Comparison of ENCODE assay signal across 8 cellular contexts in the genomic region with DNA sequence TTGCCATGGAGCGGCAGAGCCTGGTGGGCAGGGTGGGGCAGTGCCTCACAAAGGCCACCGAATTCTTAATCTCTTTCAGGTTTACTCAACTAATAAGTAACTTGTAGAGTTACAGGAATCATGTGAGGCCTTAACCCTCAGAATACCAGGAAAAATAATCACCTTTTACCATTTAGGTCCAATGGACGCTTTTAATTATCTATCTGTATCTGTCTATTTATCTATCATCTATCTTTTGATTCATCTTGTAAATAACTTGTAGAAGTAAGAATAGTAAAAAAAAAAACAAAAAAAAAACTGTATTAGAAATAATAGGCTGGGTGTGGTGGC. TPM values are rescaled to one million over a fixed set of nuclear protein-coding genes. Genes with fewer than 3 reads are reported as not detected.
DNase-seq lines count a peak whose midpoint lies in the region; ATAC-seq lines count a peak whose summit lies in the region.

No MANE protein-coding gene starts in this region.

- H3K27me3 Mint-ChIP-seq in IgD-negative memory B cell = peaks cover 2% of the 10 kb centered on the region
- peaks cover 2 to 3% of the 10 kb centered on the region in 2 donors for H3K27me3 Mint-ChIP-seq in natural killer cell treated with Interleukin-12 subunit alpha and Interleukin-12 subunit beta and Interleukin-15 and Interleukin-18, amount 100 ng/mL, for 72 hours

- peak overlapping the region; percentile 29 for H3K4me3 ChIP-seq in ACC112 (ENCODE audit: low read depth, low read length)

- H3K27ac Mint-ChIP-seq in IgD-negative memory B cell = peak overlapping the region; percentile 87 to 97 (median 94)
- H3K27ac Mint-ChIP-seq in natural killer cell treated with Interleukin-12 subunit alpha and Interleukin-12 subunit beta and Interleukin-15 and Interleukin-18, amount 100 ng/mL, for 72 hours = peak overlapping the region; percentile 95 to 97

- peak overlapping the region in 2 of 4 donors; percentile 55 to 92 for H3K4me3 Mint-ChIP-seq in IgD-negative memory B cell
- peak overlapping the region; percentile 78 for H3K4me3 Mint-ChIP-seq in natural killer cell treated with Interleukin-12 subunit alpha and Interleukin-12 subunit beta and Interleukin-15 and Interleukin-18, amount 100 ng/mL, for 72 hours

- no peak for DNase-seq in natural killer cell treated with Interleukin-12 subunit alpha and Interleukin-12 subunit beta and Interleukin-15 and Interleukin-18, amount 100 ng/mL, for 72 hours (ENCODE audit: low spot score)
- DNase-seq in NCI-H1092 (lab: John Stamatoyannopoulos, UW) = no peak
- DNase-seq in germinal center (ENCODE audit: low spot score) = no peak
- no peak for DNase-seq in T1000 (lab: John Stamatoyannopoulos, UW)
- DNase-seq in 8988T = no peak

- peak overlapping the region; percentile 97 for H3K27ac ChIP-seq in ACC112 (ENCODE audit: low read depth, low read length)
- peak overlapping the region; percentile 47 for H3K27ac ChIP-seq in cingulate gyrus (ENCODE audit: low read depth, low read length)

- H3K4me1 Mint-ChIP-seq in IgD-negative memory B cell = peaks cover 10 to 17% (median 16%) of the 10 kb centered on the region in 3 donors
- peaks cover 25 to 33% of the 10 kb centered on the region in 2 donors for H3K4me1 Mint-ChIP-seq in natural killer cell treated with Interleukin-12 subunit alpha and Interleukin-12 subunit beta and Interleukin-15 and Interleukin-18, amount 100 ng/mL, for 72 hours (ENCODE audit: low read depth in 2 of 2)

- H2AFZ ChIP-seq in ACC112 (ENCODE audit: low read length, unreplicated experiment) = peak overlapping the region; percentile 53

- H3K4me1 ChIP-seq in ACC112 (ENCODE audit: control insufficient read depth, insufficient read depth, low read length, unreplicated experiment) = peaks cover 54% of the 10 kb centered on the region

- peaks cover 9% of the 10 kb centered on the region for H3K27me3 ChIP-seq in ACC112 (ENCODE audit: insufficient read depth, low read length)

- H3K36me3 Mint-ChIP-seq in IgD-negative memory B cell = no peaks in the 10 kb centered on the region
- no peaks in the 10 kb centered on the region for H3K36me3 Mint-ChIP-seq in natural killer cell treated with Interleukin-12 subunit alpha and Interleukin-12 subunit beta and Interleukin-15 and Interleukin-18, amount 100 ng/mL, for 72 hours

- no peaks in the 10 kb centered on the region for H3K9me3 Mint-ChIP-seq in IgD-negative memory B cell
- no peaks in the 10 kb centered on the region for H3K9me3 Mint-ChIP-seq in natural killer cell treated with Interleukin-12 subunit alpha and Interleukin-12 subunit beta and Interleukin-15 and Interleukin-18, amount 100 ng/mL, for 72 hours

- H3K79me2 ChIP-seq in ACC112 (ENCODE audit: control insufficient read depth, insufficient read depth, low read length, unreplicated experiment) = no peaks in the 10 kb centered on the region

- no peaks in the 10 kb centered on the region for H3K36me3 ChIP-seq in ACC112 (ENCODE audit: insufficient read depth, low read length)

- no peak for ATAC-seq in natural killer cell treated with Interleukin-12 subunit alpha and Interleukin-12 subunit beta and Interleukin-15 and Interleukin-18, amount 100 ng/mL, for 72 hours

RNA-seq across cellular contexts. Expression of gene S100A11, which starts 11.8 kb away (rescaled TPM):
- polyA plus RNA-seq in IgD-negative memory B cell = 140 TPM
- total RNA-seq in natural killer cell treated with Interleukin-12 subunit alpha and Interleukin-12 subunit beta and Interleukin-15 and Interleukin-18, amount 100 ng/mL, for 72 hours = 100 to 1,000 TPM; 113 to 239 TPM

RNA-seq across cellular contexts. Expression of gene TCHHL1, which starts 40.3 kb away (rescaled TPM):
- polyA plus RNA-seq in IgD-negative memory B cell = not detected
- total RNA-seq in natural killer cell treated with Interleukin-12 subunit alpha and Interleukin-12 subunit beta and Interleukin-15 and Interleukin-18, amount 100 ng/mL, for 72 hours = not detected

RNA-seq across cellular contexts. Expression of gene S100A10, which starts 54.9 kb away (rescaled TPM):
- polyA plus RNA-seq in IgD-negative memory B cell = 459 TPM
- total RNA-seq in natural killer cell treated with Interleukin-12 subunit alpha and Interleukin-12 subunit beta and Interleukin-15 and Interleukin-18, amount 100 ng/mL, for 72 hours = 100 to 1,000 TPM; 152 to 263 TPM
